ENCODE assay signal across 27 cellular contexts in the genomic region with DNA sequence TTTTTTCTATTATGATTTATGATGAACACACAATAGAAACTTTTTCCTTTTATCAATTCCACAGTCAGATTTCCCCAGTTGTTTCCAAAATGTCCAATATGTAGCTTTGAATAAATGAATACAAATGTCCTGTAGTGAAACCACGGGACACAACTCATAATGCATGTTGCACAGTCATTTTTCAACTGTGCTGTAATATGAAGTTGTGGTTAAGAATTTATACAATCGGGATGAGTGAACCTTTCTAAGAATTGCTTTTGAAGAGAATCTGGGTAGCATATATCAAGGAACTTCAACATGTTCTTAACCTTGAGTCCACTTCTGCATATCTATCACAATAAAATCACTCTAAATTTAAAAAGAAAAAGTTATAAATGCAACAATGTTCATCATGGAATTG.
"Had no signal": no experiment of that assay in that cellular context is flagged by ENCODE, and none has a peak within 500 bp of the region (broad histone marks: within the 10 kb centered on the region; RNA-seq: fewer than 3 reads in every experiment).

No MANE protein-coding gene starts in this region.

- H3K36me3 ChIP-seq: left ventricle myocardium inferior, neural progenitor cell, neutrophil, right atrium auricular region, right lobe of liver, stomach, thyroid gland, transverse colon, upper lobe of left lung, vagina had no signal

- H3K27ac Mint-ChIP-seq: mesothelial cell of epicardium; naive B cell; natural killer cell; nephron progenitor cell; neural progenitor cell; progenitor cell of endocrine pancreas; stimulated activated naive B cell treated with anti-CD40 and anti-IgM and Interleukin-4, amounts not matched to agents 10 μg/mL and 1 μg/mL and 100 μg/mL, for 72 hours had no signal

- H3K4me3 Mint-ChIP-seq: mesothelial cell of epicardium; naive B cell; natural killer cell; nephron progenitor cell; neural progenitor cell; stimulated activated naive B cell treated with anti-CD40 and anti-IgM and Interleukin-4, amounts not matched to agents 10 μg/mL and 1 μg/mL and 100 μg/mL, for 72 hours had no signal

- H3K27ac ChIP-seq: left ventricle myocardium inferior, neural progenitor cell, neutrophil, right atrium auricular region, right lobe of liver, stomach, testis, thyroid gland, transverse colon, upper lobe of left lung, vagina had no signal

- H3K36me3 Mint-ChIP-seq: mesothelial cell of epicardium; naive B cell; natural killer cell; neural progenitor cell; stimulated activated naive B cell treated with anti-CD40 and anti-IgM and Interleukin-4, amounts not matched to agents 10 μg/mL and 1 μg/mL and 100 μg/mL, for 72 hours had no signal

- H3K27me3 ChIP-seq: neural progenitor cell, neutrophil, right atrium auricular region, right lobe of liver, stomach, testis, thyroid gland, transverse colon, upper lobe of left lung, vagina had no signal

- H3K4me1 ChIP-seq: left ventricle myocardium inferior, neural progenitor cell, right atrium auricular region, right lobe of liver, stomach, testis, thyroid gland, transverse colon, upper lobe of left lung, vagina had no signal

- ATAC-seq: natural killer cell; right lobe of liver; stimulated activated naive B cell treated with anti-CD40 and anti-IgM and Interleukin-4, amounts not matched to agents 10 μg/mL and 1 μg/mL and 100 μg/mL, for 72 hours; stimulated activated naive CD8-positive, alpha-beta T cell treated with anti-CD3 and anti-CD28 coated beads, Interleukin-15, Interleukin-2, amounts not matched to agents 100 U/mL and 50 U/mL, for 24 hours had no signal

- H3K9me3 ChIP-seq: left ventricle myocardium inferior, neutrophil, right atrium auricular region, right lobe of liver, stomach, testis, thyroid gland, transverse colon, upper lobe of left lung, vagina had no signal

- H3K4me1 Mint-ChIP-seq: naive B cell; natural killer cell; nephron progenitor cell; neural progenitor cell; stimulated activated naive B cell treated with anti-CD40 and anti-IgM and Interleukin-4, amounts not matched to agents 10 μg/mL and 1 μg/mL and 100 μg/mL, for 72 hours had no signal

- DNase-seq: islet precursor cell; left ventricle myocardium inferior; mesendoderm; naive B cell; natural killer cell; nephron progenitor cell; occipital lobe; right lobe of liver; stimulated activated CD4-positive, alpha-beta T cell treated with anti-CD3 and anti-CD28 coated beads, Interleukin-1b, Interleukin-23, amount 100 ng/mL, for 48 hours; stimulated activated CD4-positive, alpha-beta T cell treated with anti-CD3 and anti-CD28 coated beads, Interleukin-2, amount 100 ng/mL, for 48 hours; stimulated activated CD4-positive, alpha-beta T cell treated with anti-CD3 and anti-CD28 coated beads, Interleukin-4, amount 100 ng/mL, for 4 hours; stimulated activated CD8-positive, alpha-beta memory T cell treated with anti-CD3 and anti-CD28 coated beads, Interleukin-4, amount 100 ng/mL, for 48 hours; stimulated activated naive B cell treated with anti-CD40 and anti-IgM and Interleukin-4, amounts not matched to agents 10 μg/mL and 1 μg/mL and 100 μg/mL, for 72 hours; stimulated activated naive CD8-positive, alpha-beta T cell treated with anti-CD3 and anti-CD28 coated beads, Interleukin-15, Interleukin-2, amounts not matched to agents 100 U/mL and 50 U/mL, for 24 hours; stomach; testis; thyroid gland; transverse colon; upper lobe of left lung had no signal

- H3K9me3 Mint-ChIP-seq: mesothelial cell of epicardium; naive B cell; natural killer cell; nephron progenitor cell; neural progenitor cell; stimulated activated naive B cell treated with anti-CD40 and anti-IgM and Interleukin-4, amounts not matched to agents 10 μg/mL and 1 μg/mL and 100 μg/mL, for 72 hours had no signal

- H3K4me3 ChIP-seq: left ventricle myocardium inferior, lung, neural progenitor cell, right atrium auricular region, right lobe of liver, smooth muscle cell, stomach, testis, thyroid gland, transverse colon, upper lobe of left lung, vagina had no signal
